9 cellular contexts compared by ENCODE assay signal in genomic region chr10:45419673-45420020, GRCh38. TPM values are rescaled to one million over a fixed set of nuclear protein-coding genes. Genes with fewer than 3 reads are reported as not detected.
DNase-seq lines count a peak whose midpoint lies in the region; ATAC-seq lines count a peak whose summit lies in the region.
"Had no signal": no experiment of that assay in that cellular context is flagged by ENCODE, and none has a peak within 500 bp of the region (broad histone marks: within the 10 kb centered on the region; RNA-seq: fewer than 3 reads in every experiment).

No MANE protein-coding gene starts in this region.

- peak overlapping the region; percentile 76 for H3K4me3 ChIP-seq in iPS-20b (ENCODE audit: low read length)

- peaks cover 0 to 5% of the 10 kb centered on the region in 2 donors for H3K36me3 Mint-ChIP-seq in activated naive CD4-positive, alpha-beta T cell treated with anti-CD3 and anti-CD28 coated beads, Interleukin-2, amount 50 U/mL, for 72 hours
- peaks cover 26 to 27% of the 10 kb centered on the region in 2 donors for H3K36me3 Mint-ChIP-seq in stimulated activated naive B cell treated with anti-CD40 and anti-IgM and Interleukin-4, amounts not matched to agents 10 μg/mL and 1 μg/mL and 100 μg/mL, for 72 hours

- H3K4me1 Mint-ChIP-seq in stimulated activated naive B cell treated with anti-CD40 and anti-IgM and Interleukin-4, amounts not matched to agents 10 μg/mL and 1 μg/mL and 100 μg/mL, for 72 hours: peaks cover 57 to 76% of the 10 kb centered on the region in 2 donors

- H3K9me3 Mint-ChIP-seq in activated naive CD4-positive, alpha-beta T cell treated with anti-CD3 and anti-CD28 coated beads, Interleukin-2, amount 50 U/mL, for 72 hours: no peaks in the 10 kb centered on the region
- H3K9me3 Mint-ChIP-seq in stimulated activated naive B cell treated with anti-CD40 and anti-IgM and Interleukin-4, amounts not matched to agents 10 μg/mL and 1 μg/mL and 100 μg/mL, for 72 hours: peaks cover 0 to 6% of the 10 kb centered on the region in 2 donors

- DNase-seq in Ammon's horn (ENCODE audit: low spot score) (peak; percentile 28), epidermal melanocyte (ENCODE audit: insufficient read length, low spot score) (no peak), HCEC 1CT (no peak), DMS 273 treated with DMSO at 0.1 percent for 48 hours (lab: John Stamatoyannopoulos, UW) (no peak)
- DNase-seq in activated naive CD4-positive, alpha-beta T cell treated with anti-CD3 and anti-CD28 coated beads, Interleukin-2, amount 50 U/mL, for 72 hours (ENCODE audit: low spot score in 2 of 2): no peak
- DNase-seq in stimulated activated naive B cell treated with anti-CD40 and anti-IgM and Interleukin-4, amounts not matched to agents 10 μg/mL and 1 μg/mL and 100 μg/mL, for 72 hours: no peak

- peaks cover 7% of the 10 kb centered on the region for H3K4me1 ChIP-seq in iPS-20b (ENCODE audit: insufficient read depth, low read length)

- H3K27ac Mint-ChIP-seq in activated naive CD4-positive, alpha-beta T cell treated with anti-CD3 and anti-CD28 coated beads, Interleukin-2, amount 50 U/mL, for 72 hours: peak overlapping the region; percentile 86 to 94
- H3K27ac Mint-ChIP-seq in stimulated activated naive B cell treated with anti-CD40 and anti-IgM and Interleukin-4, amounts not matched to agents 10 μg/mL and 1 μg/mL and 100 μg/mL, for 72 hours: peak overlapping the region; percentile 99

- no peaks in the 10 kb centered on the region for H3K27me3 ChIP-seq in iPS-20b (ENCODE audit: insufficient read depth, low read length)

- ATAC-seq in GM21447 (IDR thresholded peaks at IDR 0.05; ENCODE audit: unreplicated experiment): peak; percentile 2
- ATAC-seq in activated naive CD4-positive, alpha-beta T cell treated with anti-CD3 and anti-CD28 coated beads, Interleukin-2, amount 50 U/mL, for 72 hours: peak in 1 of 2 donors; percentile 9
- ATAC-seq in stimulated activated naive B cell treated with anti-CD40 and anti-IgM and Interleukin-4, amounts not matched to agents 10 μg/mL and 1 μg/mL and 100 μg/mL, for 72 hours (replicated peaks): peak in 1 of 2 donors; percentile 15

- no peaks in the 10 kb centered on the region for H3K36me3 ChIP-seq in iPS-20b (ENCODE audit: insufficient read depth, low read depth, low read length)

- H3K9ac ChIP-seq in iPS-20b (ENCODE audit: low read depth, low read length): peak overlapping the region; percentile 89

- peak overlapping the region; percentile 62 for H3K27ac ChIP-seq in iPS-20b (ENCODE audit: low read length)

- no peaks in the 10 kb centered on the region for H3K27me3 Mint-ChIP-seq in stimulated activated naive B cell treated with anti-CD40 and anti-IgM and Interleukin-4, amounts not matched to agents 10 μg/mL and 1 μg/mL and 100 μg/mL, for 72 hours

- H3K9me3 ChIP-seq in iPS-20b (ENCODE audit: insufficient read depth, low read depth, low read length): no peaks in the 10 kb centered on the region

- peak overlapping the region; percentile 98 to 100 for H3K4me3 Mint-ChIP-seq in stimulated activated naive B cell treated with anti-CD40 and anti-IgM and Interleukin-4, amounts not matched to agents 10 μg/mL and 1 μg/mL and 100 μg/mL, for 72 hours

RNA-seq across cellular contexts. Expression of gene ALOX5, which starts 45.6 kb away (rescaled TPM):
- total RNA-seq in activated naive CD4-positive, alpha-beta T cell treated with anti-CD3 and anti-CD28 coated beads, Interleukin-2, amount 50 U/mL, for 72 hours: 1 to 10 TPM in 1 of 2 donors, under 1 TPM in 1; 0.68 to 1.7 TPM
- total RNA-seq: dermis microvascular lymphatic vessel endothelial cell had no signal
